Comparison of ENCODE assay signal across 8 cellular contexts in the genomic region with DNA sequence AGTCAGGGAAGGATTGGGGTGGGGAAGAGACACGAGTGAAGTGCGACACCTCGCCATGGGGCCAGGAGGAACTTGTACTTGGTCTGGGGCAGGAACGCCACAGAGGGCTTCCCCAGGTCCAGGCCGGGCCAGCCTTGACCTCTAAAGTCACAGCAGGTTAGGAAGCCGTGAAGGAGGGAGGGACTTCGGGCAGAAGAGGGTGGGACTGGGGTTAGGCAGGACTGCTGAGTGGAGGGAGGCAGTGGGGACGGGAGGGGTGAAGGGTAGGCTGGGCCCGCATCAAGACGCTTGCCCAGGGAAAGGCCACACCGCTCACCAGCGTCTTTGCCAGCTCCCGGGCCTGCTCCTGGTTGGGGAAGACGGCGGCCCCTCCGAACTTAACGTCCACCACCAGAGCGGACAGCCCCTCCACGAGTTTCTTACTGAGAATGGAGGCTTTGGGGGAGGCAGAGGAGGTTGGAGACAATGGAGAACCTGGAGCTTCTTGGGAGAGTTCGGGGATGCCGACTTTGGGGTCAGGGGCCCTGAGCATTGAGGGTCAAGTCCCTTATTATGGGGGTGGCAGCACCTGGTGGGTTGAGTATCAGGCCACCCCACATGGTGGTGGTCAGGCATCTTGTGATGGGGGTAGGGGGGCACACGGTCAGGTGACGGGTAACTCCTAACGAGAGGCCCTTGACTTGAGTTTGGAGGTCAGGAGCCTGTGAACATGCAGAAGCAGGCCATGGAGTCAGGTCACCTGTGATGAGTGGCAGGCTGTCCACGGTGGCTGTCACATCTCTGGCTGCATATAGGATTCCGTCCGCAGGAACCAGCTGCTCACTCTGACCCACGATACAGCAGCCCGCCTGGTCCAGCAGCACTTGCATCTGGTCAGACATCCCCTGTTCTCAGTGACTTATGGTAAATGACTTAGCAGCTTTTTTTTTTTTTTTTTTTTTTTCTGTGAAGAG. TPM values are rescaled to one million over a fixed set of nuclear protein-coding genes. Genes with fewer than 3 reads are reported as not detected.
A peak's percentile ranks its signal among the peaks of the same experiment; 100 is the strongest.
DNase-seq lines count a peak whose midpoint lies in the region; ATAC-seq and TF ChIP-seq lines count a peak whose summit lies in the region.

No MANE protein-coding gene starts in this region.

- H3K36me3 ChIP-seq in IMR-90 (ENCODE audit: control insufficient read depth, insufficient read depth, low read length), result peaks cover 17% of the 10 kb centered on the region
- peaks cover 37% of the 10 kb centered on the region for H3K36me3 ChIP-seq in neutrophil

- H3K4me3 ChIP-seq in IMR-90 (ENCODE audit: insufficient read depth, low read depth, low read length) (peak overlapping the region; percentile 84), fibroblast of the aortic adventitia (ENCODE audit: low read depth, low read length) (peak overlapping the region; percentile 77), neutrophil (ENCODE audit: low read depth in 1 of 2, low read length in 1 of 2) (peak overlapping the region; percentile 81 to 98)

- no peak for TF ChIP-seq CTCF in IMR-90 (conservative IDR thresholded peaks at IDR 0.05; ENCODE audit: low read depth, low read length)
- TF ChIP-seq CTCF in fibroblast of the aortic adventitia (IDR thresholded peaks at IDR 0.05; ENCODE audit: insufficient read depth, low read length), result peak; percentile 0
- TF ChIP-seq CTCF in neutrophil (IDR thresholded peaks at IDR 0.05), result no peak

- CTCF ChIA-PET in IMR-90 (lab: Yijun Ruan, JAX), result interaction anchor here (0.7 kb wide), 1 partner anchor 14 kb away, joined by 3 read pairs; no protein-coding TSS in a partner anchor
- CTCF ChIA-PET in activated CD4-positive, alpha-beta memory T cell treated with anti-CD3 and anti-CD28 coated beads for 36 hours (lab: Charles Lee), result interaction anchor here (1.9 to 6.5 kb wide), 4 partner anchors 12 to 93 kb away, joined by 23 to 102 read pairs (median 80); a partner anchor contains a TSS

- no peaks in the 10 kb centered on the region for H3K9me3 Mint-ChIP-seq in activated CD4-positive, alpha-beta memory T cell treated with anti-CD3 and anti-CD28 coated beads for 36 hours

- peak overlapping the region; percentile 97 for H3K23ac ChIP-seq in IMR-90 (ENCODE audit: low read depth, low read length)

- no peak for TF ChIP-seq RAD21 in IMR-90 (IDR thresholded peaks at IDR 0.05; ENCODE audit: low read length)

- in situ Hi-C loops in IMR-90 (cut with MboI; ENCODE audit: low sequenced_read_pairs), result loop anchor here (5.0 kb wide), 1 partner anchor 50 kb away; a partner anchor contains a TSS

- H3K27ac ChIP-seq in IMR-90 (ENCODE audit: insufficient read depth, low read length), result peak overlapping the region; percentile 96
- peak overlapping the region; percentile 98 for H3K27ac ChIP-seq in neutrophil

- peak overlapping the region; percentile 79 for H4K5ac ChIP-seq in IMR-90 (ENCODE audit: low read depth, low read length)

- peaks cover 19% of the 10 kb centered on the region for H4K20me1 ChIP-seq in IMR-90 (ENCODE audit: insufficient read depth, low read length)

- no TSS peak for BruUV-seq in IMR-90 (replicated peaks; lab: Mats Ljungman, UMichigan)

- no peak for TF ChIP-seq POLR2A in IMR-90 (IDR thresholded peaks at IDR 0.05; ENCODE audit: low read depth, low read length)

- POLR2A ChIA-PET in IMR-90 (lab: Charles Lee; ENCODE audit: unreplicated experiment), result no interaction called here
- POLR2A ChIA-PET in activated CD4-positive, alpha-beta memory T cell treated with anti-CD3 and anti-CD28 coated beads for 36 hours (lab: Charles Lee), result interaction anchor here (3.9 to 6.7 kb wide), 4 partner anchors 11 to 94 kb away, joined by 49 to 139 read pairs (median 86); a partner anchor contains a TSS

- H2BK15ac ChIP-seq in IMR-90 (ENCODE audit: low read depth, low read length), result no peak overlapping the region; the same call in 2 of the 3 replicates

- dilution Hi-C loops in IMR-90 (cut with HindIII; ENCODE audit: low sequenced_read_pairs, unreplicated experiment), result no loop called here

- peaks cover 15% of the 10 kb centered on the region for H3K9me1 ChIP-seq in IMR-90 (ENCODE audit: insufficient read depth, low read length)

- no peaks in the 10 kb centered on the region for H3K27me3 Mint-ChIP-seq in activated CD4-positive, alpha-beta memory T cell treated with anti-CD3 and anti-CD28 coated beads for 36 hours

- no peak overlapping the region for H2BK20ac ChIP-seq in IMR-90 (ENCODE audit: low read depth, low read length)

- peak; percentile 40 for DNase-seq in EL
- DNase-seq in IMR-90, result no peak
- peak; percentile 76 for DNase-seq in activated CD4-positive, alpha-beta memory T cell treated with anti-CD3 and anti-CD28 coated beads for 36 hours
- DNase-seq in fibroblast of the aortic adventitia (ENCODE audit: low read depth), result peak; percentile 43
- DNase-seq in NCI-H2081 (lab: John Stamatoyannopoulos, UW), result no peak
- no peak for DNase-seq in SHP77 treated with DMSO at 0.1 percent for 48 hours (lab: John Stamatoyannopoulos, UW)

- peak overlapping the region; percentile 72 for H3K9ac ChIP-seq in IMR-90 (ENCODE audit: low read depth, low read length)

- H2BK120ac ChIP-seq in IMR-90 (ENCODE audit: low read depth, low read length), result no peak overlapping the region; the same call in 1 of the 2 replicates

- H3K4me3 Mint-ChIP-seq in activated CD4-positive, alpha-beta memory T cell treated with anti-CD3 and anti-CD28 coated beads for 36 hours, result peak overlapping the region; percentile 81

- no peak overlapping the region for H3K18ac ChIP-seq in IMR-90 (ENCODE audit: low read depth, low read length)

- H2AK9ac ChIP-seq in IMR-90 (replicated peaks; ENCODE audit: low read depth, low read length, poor library complexity), result peak overlapping the region; percentile 99

- H2BK5ac ChIP-seq in IMR-90 (ENCODE audit: low read depth, low read length, poor library complexity, severe bottlenecking), result peak overlapping the region; percentile 85

- no peaks in the 10 kb centered on the region for H3K9me3 ChIP-seq in IMR-90 (ENCODE audit: control insufficient read depth, insufficient read depth, low read length)
- no peaks in the 10 kb centered on the region for H3K9me3 ChIP-seq in neutrophil

- peak overlapping the region; percentile 61; the same call in 1 of the 2 replicates for H3K56ac ChIP-seq in IMR-90 (ENCODE audit: extremely low read depth, insufficient read depth, low read length)

- ATAC-seq in IMR-90 (ENCODE audit: low read depth) (no peak), HG02571 (IDR thresholded peaks at IDR 0.05; ENCODE audit: unreplicated experiment) (no peak)

- H3K4me1 ChIP-seq in IMR-90 (ENCODE audit: control insufficient read depth, insufficient read depth, low read length) (peaks cover 20% of the 10 kb centered on the region), neutrophil (ENCODE audit: control insufficient read depth in 1 of 2, insufficient read depth in 1 of 2, low read depth in 1 of 2, low read length in 1 of 2) (peaks cover 44 to 53% of the 10 kb centered on the region in 2 experiments)

- peak overlapping the region; percentile 90 for H3K4me2 ChIP-seq in IMR-90 (ENCODE audit: low read depth, low read length)

- H3K79me1 ChIP-seq in IMR-90 (ENCODE audit: low read depth in 1 of 2, low read length in 2 of 2), result peaks cover 11 to 46% of the 10 kb centered on the region in 2 experiments

- H4K8ac ChIP-seq in IMR-90 (ENCODE audit: low read depth in 2 of 2, low read length in 2 of 2), result peak overlapping the region; percentile 81 to 82

- H4K91ac ChIP-seq in IMR-90 (ENCODE audit: insufficient read depth, low read depth, low read length), result peak overlapping the region; percentile 76

- intact Hi-C loops in IMR-90 (cut with micrococcal nuclease), result loop anchor here (5.0 kb wide), 1 partner anchor 55 kb away; a partner anchor contains a TSS
- intact Hi-C loops in activated CD4-positive, alpha-beta memory T cell treated with anti-CD3 and anti-CD28 coated beads for 36 hours (cut with micrococcal nuclease), result loop anchor here (5.0 kb wide), 1 partner anchor 335 kb away; no protein-coding TSS in a partner anchor

- H3K4me1 Mint-ChIP-seq in activated CD4-positive, alpha-beta memory T cell treated with anti-CD3 and anti-CD28 coated beads for 36 hours (ENCODE audit: low read depth), result peaks cover 42% of the 10 kb centered on the region

- peaks cover 5% of the 10 kb centered on the region; the same call in 1 of the 2 replicates for H3K27me3 ChIP-seq in IMR-90 (ENCODE audit: control insufficient read depth, insufficient read depth, low read length)
- no peaks in the 10 kb centered on the region for H3K27me3 ChIP-seq in neutrophil

- peak overlapping the region; percentile 92 for H3K14ac ChIP-seq in IMR-90 (replicated peaks; ENCODE audit: low read depth, low read length)

- peak overlapping the region; percentile 96 for H2AFZ ChIP-seq in IMR-90 (replicated peaks; ENCODE audit: low read length, poor library complexity)

- peak overlapping the region; percentile 96 for H3K4ac ChIP-seq in IMR-90 (ENCODE audit: low read depth, low read length)

- peak overlapping the region; percentile 94 for H2AK5ac ChIP-seq in IMR-90 (ENCODE audit: low read depth, low read length)

- 52% methylated on average over 5 of the region's 29 CpGs; no CpG with 5 or more reads in 1 of the 2 experiments for WGBS in IMR-90 (ENCODE audit: extremely low coverage in 2 of 2, insufficient read length in 1 of 2), 2 experiments

- H3K27ac Mint-ChIP-seq in activated CD4-positive, alpha-beta memory T cell treated with anti-CD3 and anti-CD28 coated beads for 36 hours, result peak overlapping the region; percentile 95

- H3K36me3 Mint-ChIP-seq in activated CD4-positive, alpha-beta memory T cell treated with anti-CD3 and anti-CD28 coated beads for 36 hours, result peaks cover 39% of the 10 kb centered on the region

RNA-seq across cellular contexts. Expression of a gene that starts 1.7 kb away (rescaled TPM):
- 1.3 and 1.7 TPM in 2 replicates for total RNA-seq in IMR-90 (2012; rRNA removed)
- polyA plus RNA-seq in IMR-90 (2012; rRNA removed), result 1.8 and 1.9 TPM in 2 replicates
- polyA plus RNA-seq in IMR-90 (2012; cell fraction: cytosol; rRNA removed), result 2.9 TPM in 2 replicates
- polyA plus RNA-seq in IMR-90 (2012; cell fraction: nucleus; rRNA removed; ENCODE audit: low replicate concordance), result 2.1 and 3.9 TPM in 2 replicates
- 1 to 10 TPM; 1.9 to 5.6 TPM for total RNA-seq in activated CD4-positive, alpha-beta memory T cell treated with anti-CD3 and anti-CD28 coated beads for 36 hours
- total RNA-seq in fibroblast of the aortic adventitia (ENCODE audit: low replicate concordance), result 0.49 and 3.4 TPM in 2 replicates

RNA-seq across cellular contexts. Expression of a gene that starts 2.7 kb away (rescaled TPM):
- total RNA-seq in IMR-90 (2012; rRNA removed) (0.18 and 0.28 TPM in 2 replicates), fibroblast of the aortic adventitia (ENCODE audit: low replicate concordance) (22.7 and 23.7 TPM in 2 replicates)
- polyA plus RNA-seq in IMR-90 (2012; rRNA removed), result 0.74 and 1.5 TPM in 2 replicates
- 3.5 and 3.6 TPM in 2 replicates for polyA plus RNA-seq in IMR-90 (2012; cell fraction: cytosol; rRNA removed)
- polyA plus RNA-seq in IMR-90 (2012; cell fraction: nucleus; rRNA removed; ENCODE audit: low replicate concordance), result 3.0 and 7.2 TPM in 2 replicates
- 10 to 100 TPM; 64.7 to 65.6 TPM for total RNA-seq in activated CD4-positive, alpha-beta memory T cell treated with anti-CD3 and anti-CD28 coated beads for 36 hours

RNA-seq across cellular contexts. Expression of a gene that starts 18.6 kb away (rescaled TPM):
- total RNA-seq in IMR-90 (2012; rRNA removed) (not detected in 2 replicates), fibroblast of the aortic adventitia (ENCODE audit: low replicate concordance) (1.1 and 2.4 TPM in 2 replicates)
- 0.03 and 0.05 TPM in 2 replicates for polyA plus RNA-seq in IMR-90 (2012; rRNA removed)
- 0.05 TPM in 1 of 2 replicates, not detected in the other for polyA plus RNA-seq in IMR-90 (2012; cell fraction: cytosol; rRNA removed)
- 0.07 and 0.18 TPM in 2 replicates for polyA plus RNA-seq in IMR-90 (2012; cell fraction: nucleus; rRNA removed; ENCODE audit: low replicate concordance)
- 1 to 10 TPM; 6.9 to 7.7 TPM for total RNA-seq in activated CD4-positive, alpha-beta memory T cell treated with anti-CD3 and anti-CD28 coated beads for 36 hours

RNA-seq across cellular contexts. Expression of a gene that starts 19.1 kb away (rescaled TPM):
- total RNA-seq in IMR-90 (2012; rRNA removed) (36.4 and 38.5 TPM in 2 replicates), fibroblast of the aortic adventitia (ENCODE audit: low replicate concordance) (30.9 and 49.1 TPM in 2 replicates)
- 30.2 and 30.8 TPM in 2 replicates for polyA plus RNA-seq in IMR-90 (2012; rRNA removed)
- polyA plus RNA-seq in IMR-90 (2012; cell fraction: cytosol; rRNA removed), result 21.4 and 24.2 TPM in 2 replicates
- polyA plus RNA-seq in IMR-90 (2012; cell fraction: nucleus; rRNA removed; ENCODE audit: low replicate concordance), result 41.1 and 97.4 TPM in 2 replicates
- total RNA-seq in activated CD4-positive, alpha-beta memory T cell treated with anti-CD3 and anti-CD28 coated beads for 36 hours, result 100 to 1,000 TPM; 134 to 138 TPM

RNA-seq across cellular contexts. Expression of a gene that starts 19.6 kb away (rescaled TPM):
- 15.6 and 16.8 TPM in 2 replicates for total RNA-seq in IMR-90 (2012; rRNA removed)
- 82.6 and 103 TPM in 2 replicates for polyA plus RNA-seq in IMR-90 (2012; rRNA removed)
- polyA plus RNA-seq in IMR-90 (2012; cell fraction: cytosol; rRNA removed), result 39.0 and 77.4 TPM in 2 replicates
- 417 and 1,505 TPM in 2 replicates for polyA plus RNA-seq in IMR-90 (2012; cell fraction: nucleus; rRNA removed; ENCODE audit: low replicate concordance)
- 10 to 100 TPM; 62.1 to 63.8 TPM for total RNA-seq in activated CD4-positive, alpha-beta memory T cell treated with anti-CD3 and anti-CD28 coated beads for 36 hours
- total RNA-seq in fibroblast of the aortic adventitia (ENCODE audit: low replicate concordance), result 21.4 and 50.6 TPM in 2 replicates

Comparison
In these comparisons a context has a peak if more than half of its experiments do, and no peak if none do; other contexts are left out.
1. DNase-seq: peak in EL (single experiment), activated CD4-positive, alpha-beta memory T cell treated with anti-CD3 and anti-CD28 coated beads for 36 hours (single experiment) and fibroblast of the aortic adventitia (single experiment); none in IMR-90 (single experiment), NCI-H2081 (0 of 2) and SHP77 treated with DMSO at 0.1 percent for 48 hours (single experiment).
2. RNA of a gene that starts 2.7 kb away (total RNA-seq): 64.7 to 65.6 TPM in activated CD4-positive, alpha-beta memory T cell treated with anti-CD3 and anti-CD28 coated beads for 36 hours and 22.7 to 23.7 TPM in fibroblast of the aortic adventitia; 0.18 to 0.28 TPM in IMR-90; every median in the first group is over 10 times any median in the second.
3. Peak in every context shown above with its lines, with median percentiles within 50 percentile points of each other: H3K4me3 ChIP-seq.